21 cellular contexts compared by ENCODE assay signal in the genomic region with DNA sequence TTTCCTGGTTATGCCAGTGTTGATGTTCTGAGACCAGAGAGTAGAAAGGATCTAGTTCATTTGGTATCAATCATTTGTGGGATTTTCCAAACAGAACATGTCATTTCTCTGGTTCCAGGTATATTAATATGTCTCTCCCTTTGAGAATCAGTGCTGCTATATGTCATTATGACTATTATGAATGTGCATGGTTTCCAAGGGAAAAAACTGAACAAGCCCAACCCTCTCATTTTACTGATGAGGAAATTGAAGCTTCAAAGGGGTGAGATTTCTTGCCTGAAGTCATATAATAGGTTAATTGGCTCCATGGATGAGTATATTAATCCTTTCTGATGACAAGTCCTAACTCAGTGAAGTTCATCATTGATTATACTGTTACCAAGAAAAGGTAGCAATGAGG. TPM values are rescaled to one million over a fixed set of nuclear protein-coding genes. Genes with fewer than 3 reads are reported as not detected.
DNase-seq lines count a peak whose midpoint lies in the region; ATAC-seq, FAIRE-seq and TF ChIP-seq lines count a peak whose summit lies in the region.
"Had no signal": no experiment of that assay in that cellular context is flagged by ENCODE, and none has a peak within 500 bp of the region (broad histone marks: within the 10 kb centered on the region; RNA-seq: fewer than 3 reads in every experiment).

No MANE protein-coding gene starts in this region.

- TF ChIP-seq CTCF in GM06990 (IDR thresholded peaks at IDR 0.05; ENCODE audit: insufficient read depth, low read length, poor library complexity, severe bottlenecking): no peak

- H3K36me3 Mint-ChIP-seq in IgD-negative memory B cell (no peaks in the 10 kb centered on the region), T-helper 17 cell (ENCODE audit: low read depth) (no peaks in the 10 kb centered on the region)
- no peaks in the 10 kb centered on the region for H3K36me3 Mint-ChIP-seq in stimulated activated memory B cell treated with anti-CD40 and anti-IgM and Interleukin-4, amounts not matched to agents 10 μg/mL and 1 μg/mL and 100 μg/mL, for 72 hours
- H3K36me3 Mint-ChIP-seq in activated naive CD8-positive, alpha-beta T cell treated with anti-CD3 and anti-CD28 coated beads for 36 hours: peaks cover 2% of the 10 kb centered on the region

- no peak for TF ChIP-seq POLR2A in H54 (IDR thresholded peaks at IDR 0.05; ENCODE audit: low read depth, low read length)

- DNase-seq in GM06990 (ENCODE audit: extremely low read depth, insufficient read length) (peak; percentile 26), T-helper 17 cell (no peak), H54 (ENCODE audit: insufficient read length, low spot score) (no peak), AG08395 (ENCODE audit: low spot score) (no peak)
- no peak for DNase-seq in activated naive CD8-positive, alpha-beta T cell treated with anti-CD3 and anti-CD28 coated beads for 36 hours
- DNase-seq: BE2C; Calu3; CD4-positive, alpha-beta memory T cell; DMS79; MV-4-11; NCI-H1417; NCI-H2029; NCI-H2171 treated with DMSO at 0.1 percent for 48 hours; NCI-H446 treated with DMSO at 0.1 percent for 48 hours; NK-92 treated with Interleukin-12 subunit alpha and Interleukin-12 subunit beta, amount 100 ng/mL, for 24 hours; PC-9; SJCRH30; SW 1271 had no signal

- no peaks in the 10 kb centered on the region for H3K27me3 Mint-ChIP-seq in IgD-negative memory B cell
- no peaks in the 10 kb centered on the region for H3K27me3 Mint-ChIP-seq in T-helper 17 cell
- H3K27me3 Mint-ChIP-seq in stimulated activated memory B cell treated with anti-CD40 and anti-IgM and Interleukin-4, amounts not matched to agents 10 μg/mL and 1 μg/mL and 100 μg/mL, for 72 hours: no peaks in the 10 kb centered on the region
- no peaks in the 10 kb centered on the region for H3K27me3 Mint-ChIP-seq in activated naive CD8-positive, alpha-beta T cell treated with anti-CD3 and anti-CD28 coated beads for 36 hours
- H3K27me3 Mint-ChIP-seq: CD4-positive, alpha-beta memory T cell had no signal

- H3K27ac Mint-ChIP-seq in IgD-negative memory B cell (peak overlapping the region; percentile 39 to 87 (median 59)), T-helper 17 cell (peak overlapping the region; percentile 37)
- H3K27ac Mint-ChIP-seq in stimulated activated memory B cell treated with anti-CD40 and anti-IgM and Interleukin-4, amounts not matched to agents 10 μg/mL and 1 μg/mL and 100 μg/mL, for 72 hours: peak overlapping the region; percentile 96
- no peak overlapping the region for H3K27ac Mint-ChIP-seq in activated naive CD8-positive, alpha-beta T cell treated with anti-CD3 and anti-CD28 coated beads for 36 hours
- H3K27ac Mint-ChIP-seq: CD4-positive, alpha-beta memory T cell had no signal

- ATAC-seq in T-helper 17 cell: no peak
- no peak for ATAC-seq in stimulated activated memory B cell treated with anti-CD40 and anti-IgM and Interleukin-4, amounts not matched to agents 10 μg/mL and 1 μg/mL and 100 μg/mL, for 72 hours

- FAIRE-seq in H54 (lab: Jason Lieb, UNC): no peak

- no peaks in the 10 kb centered on the region for H3K36me3 ChIP-seq in GM06990 (ENCODE audit: control insufficient read depth, insufficient read depth, low read length)
- H3K36me3 ChIP-seq: HAP-1 had no signal

- H3K9me3 ChIP-seq in T-helper 17 cell (ENCODE audit: control insufficient read depth, low read length, poor library complexity, severe bottlenecking): no peaks in the 10 kb centered on the region
- H3K9me3 ChIP-seq: BE2C, HAP-1, SJCRH30 had no signal

- H3K4me3 ChIP-seq in GM06990 (replicated peaks; ENCODE audit: low read depth, low read length): no peak overlapping the region
- H3K4me3 ChIP-seq: HAP-1, PC-9, SJCRH30 had no signal

- H3K4me3 Mint-ChIP-seq in IgD-negative memory B cell (no peak overlapping the region), T-helper 17 cell (no peak overlapping the region)
- H3K4me3 Mint-ChIP-seq in stimulated activated memory B cell treated with anti-CD40 and anti-IgM and Interleukin-4, amounts not matched to agents 10 μg/mL and 1 μg/mL and 100 μg/mL, for 72 hours: no peak overlapping the region
- no peak overlapping the region for H3K4me3 Mint-ChIP-seq in activated naive CD8-positive, alpha-beta T cell treated with anti-CD3 and anti-CD28 coated beads for 36 hours
- H3K4me3 Mint-ChIP-seq: CD4-positive, alpha-beta memory T cell had no signal

- H3K4me1 Mint-ChIP-seq in IgD-negative memory B cell (peaks cover 24 to 52% (median 33%) of the 10 kb centered on the region in 3 donors), T-helper 17 cell (peaks cover 13% of the 10 kb centered on the region)
- peaks cover 63% of the 10 kb centered on the region for H3K4me1 Mint-ChIP-seq in stimulated activated memory B cell treated with anti-CD40 and anti-IgM and Interleukin-4, amounts not matched to agents 10 μg/mL and 1 μg/mL and 100 μg/mL, for 72 hours
- H3K4me1 Mint-ChIP-seq in activated naive CD8-positive, alpha-beta T cell treated with anti-CD3 and anti-CD28 coated beads for 36 hours: peaks cover 22% of the 10 kb centered on the region

- no peaks in the 10 kb centered on the region for H3K9me3 Mint-ChIP-seq in IgD-negative memory B cell
- no peaks in the 10 kb centered on the region for H3K9me3 Mint-ChIP-seq in stimulated activated memory B cell treated with anti-CD40 and anti-IgM and Interleukin-4, amounts not matched to agents 10 μg/mL and 1 μg/mL and 100 μg/mL, for 72 hours
- no peaks in the 10 kb centered on the region for H3K9me3 Mint-ChIP-seq in activated naive CD8-positive, alpha-beta T cell treated with anti-CD3 and anti-CD28 coated beads for 36 hours

- no peaks in the 10 kb centered on the region for H3K27me3 ChIP-seq in GM06990 (replicated peaks; ENCODE audit: control insufficient read depth, insufficient read depth, low read length)
- H3K27me3 ChIP-seq: BE2C, SJCRH30 had no signal

RNA-seq across cellular contexts. Expression of a gene that starts 31.9 kb away (rescaled TPM):
- 16.8 TPM for polyA plus RNA-seq in IgD-negative memory B cell
- total RNA-seq in T-helper 17 cell: 10 to 100 TPM; 32.8 to 33.0 TPM
- 10 to 100 TPM; 10.1 to 11.3 TPM for total RNA-seq in activated naive CD8-positive, alpha-beta T cell treated with anti-CD3 and anti-CD28 coated beads for 36 hours
